ENCODE assay signal across 19 cellular contexts in the genomic region with DNA sequence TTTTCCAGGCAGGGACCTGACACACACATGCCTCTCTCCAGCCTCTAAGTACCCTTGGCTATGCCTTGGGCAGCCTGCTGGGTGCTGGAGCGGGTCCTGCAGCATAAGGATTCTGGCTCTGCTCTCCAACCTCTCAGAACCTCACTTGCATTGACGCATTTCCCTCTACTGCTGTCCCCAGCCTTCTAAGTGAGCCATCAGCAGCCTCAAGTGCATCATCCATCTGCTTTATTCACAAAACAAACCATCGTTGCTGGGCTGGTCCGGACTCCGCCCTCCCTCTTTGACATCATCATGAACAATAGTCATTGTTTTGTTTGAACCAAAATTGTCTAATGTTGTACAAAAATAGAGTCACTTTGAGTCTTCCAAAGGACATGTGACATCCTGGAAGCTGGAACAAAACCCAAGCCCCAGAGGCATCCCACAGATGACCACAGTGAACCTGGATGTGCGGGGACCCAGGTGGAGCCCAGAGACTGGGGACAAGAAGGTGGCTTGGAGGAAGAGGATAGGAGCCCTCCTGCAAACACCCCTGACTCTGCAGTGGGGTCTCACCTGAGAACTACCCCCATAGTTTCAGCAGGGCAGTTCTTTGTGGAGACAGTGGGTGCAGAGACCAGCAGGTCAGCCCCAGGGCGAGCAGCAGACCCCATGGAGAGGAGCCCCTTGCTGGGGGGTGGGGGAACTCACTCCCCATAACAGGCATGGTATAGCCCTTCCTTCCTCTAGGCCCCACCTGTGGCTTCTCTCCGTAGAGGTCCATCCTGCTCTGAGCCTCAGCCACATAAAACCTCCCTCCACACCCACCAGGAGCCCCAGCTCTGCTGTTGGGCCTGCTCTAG.
A peak's percentile ranks its signal among the peaks of the same experiment; 100 is the strongest.
DNase-seq lines count a peak whose midpoint lies in the region; ATAC-seq and TF ChIP-seq lines count a peak whose summit lies in the region.
"Had no signal": no experiment of that assay in that cellular context is flagged by ENCODE, and none has a peak within 500 bp of the region (broad histone marks: within the 10 kb centered on the region; RNA-seq: fewer than 3 reads in every experiment).

No MANE protein-coding gene starts in this region.

- H3K9me3 Mint-ChIP-seq in H9 = no peaks in the 10 kb centered on the region; a peak in 1 of 5 replicates

- H3K27ac Mint-ChIP-seq in H9 = no peak overlapping the region
- H3K27ac Mint-ChIP-seq: activated CD4-positive, alpha-beta T cell treated with anti-CD3 and anti-CD28 coated beads for 36 hours had no signal

- no peaks in the 10 kb centered on the region for H3K36me3 Mint-ChIP-seq in H9 (ENCODE audit: insufficient read depth in 1 of 3, low read depth in 3 of 3)

- H3K9ac ChIP-seq in H9 (ENCODE audit: extremely low read depth, insufficient read length, low read length) = no peak overlapping the region

- no peak overlapping the region for H3K27ac ChIP-seq in H9 (ENCODE audit: insufficient read length, low read depth, low read length)
- H3K27ac ChIP-seq in caudate nucleus (ENCODE audit: low read depth, low read length) = peak overlapping the region; percentile 65
- no peak overlapping the region for H3K27ac ChIP-seq in stomach
- H3K27ac ChIP-seq: upper lobe of left lung had no signal

- no peak overlapping the region for H3K4me2 ChIP-seq in H9 (ENCODE audit: insufficient read depth, insufficient read length, low read length)

- H3K4me1 Mint-ChIP-seq in H9 = no peaks in the 10 kb centered on the region; a peak in 1 of 4 replicates
- H3K4me1 Mint-ChIP-seq: activated CD4-positive, alpha-beta T cell treated with anti-CD3 and anti-CD28 coated beads for 36 hours had no signal

- TF ChIP-seq CTCF in H9 (conservative IDR thresholded peaks at IDR 0.05) (no peak), lower leg skin (IDR thresholded peaks at IDR 0.05) (no peak), stomach (IDR thresholded peaks at IDR 0.05) (no peak)

- no peak overlapping the region for H3K56ac ChIP-seq in H9 (ENCODE audit: insufficient read length, low read depth, low read length)

- TF ChIP-seq POLR2A in lower leg skin (IDR thresholded peaks at IDR 0.05) (no peak), stomach (IDR thresholded peaks at IDR 0.05) (no peak)

- no peak overlapping the region for H2BK15ac ChIP-seq in H9 (ENCODE audit: low read depth, low read length)

- H3K4me3 ChIP-seq in lower leg skin (ENCODE audit: low read depth, poor library complexity, severe bottlenecking) = no peak overlapping the region
- no peak overlapping the region for H3K4me3 ChIP-seq in stomach
- H3K4me3 ChIP-seq: upper lobe of left lung had no signal

- no peak overlapping the region; the same call in 1 of the 2 replicates for H3K14ac ChIP-seq in H9 (ENCODE audit: insufficient read depth, low read length)

- no peak overlapping the region for H3K4ac ChIP-seq in H9 (ENCODE audit: low read depth, low read length)

- DNase-seq in H9 (peak; percentile 16), caudate nucleus (lab: John Stamatoyannopoulos, UW) (peak in 19 of 61 donors; percentile 15 to 71 (median 36)), lower leg skin (ENCODE audit: low spot score in 2 of 2) (peak; percentile 6 to 79), stomach (peak; percentile 11)
- no peak for DNase-seq in stimulated activated CD4-positive, alpha-beta T cell treated with anti-CD3 and anti-CD28 coated beads, Interleukin-15, amount 100 ng/mL, for 24 hours
- DNase-seq: activated CD4-positive, alpha-beta T cell treated with anti-CD3 and anti-CD28 coated beads for 36 hours; activated gamma-delta T cell; AML-193; Caco-2; GDM1; NCI-H1694 treated with DMSO at 0.1 percent for 48 hours; NCI-H226; RPMI8226; stimulated activated CD4-positive, alpha-beta T cell treated with anti-CD3 and anti-CD28 coated beads, Interleukin-2, amount 100 ng/mL, for 24 hours; stimulated activated naive CD8-positive, alpha-beta T cell treated with anti-CD3 and anti-CD28 coated beads, Interleukin-15, Interleukin-2, amounts not matched to agents 100 U/mL and 50 U/mL, for 24 hours; upper lobe of left lung had no signal

- no peak for TF ChIP-seq EP300 in stomach (IDR thresholded peaks at IDR 0.05)

- no peak overlapping the region for H2BK12ac ChIP-seq in H9 (ENCODE audit: insufficient read length, low read depth, low read length)

- H4K8ac ChIP-seq in H9 (replicated peaks; ENCODE audit: insufficient read length, low read depth, low read length) = no peak overlapping the region

- H2AFZ ChIP-seq in H9 (ENCODE audit: low read length) = no peak overlapping the region

- H3K18ac ChIP-seq in H9 (ENCODE audit: insufficient read length, low read depth, low read length) = no peak overlapping the region

- no peak overlapping the region for H2BK120ac ChIP-seq in H9 (ENCODE audit: low read depth, low read length, poor library complexity, severe bottlenecking)

- H3K9me3 ChIP-seq in H9 (ENCODE audit: control insufficient read depth, low read depth, low read length) (no peaks in the 10 kb centered on the region), stomach (no peaks in the 10 kb centered on the region)
- H3K9me3 ChIP-seq: Caco-2, upper lobe of left lung had no signal

- no peak overlapping the region; a peak in 1 of 5 replicates for H3K4me3 Mint-ChIP-seq in H9
- H3K4me3 Mint-ChIP-seq: activated CD4-positive, alpha-beta T cell treated with anti-CD3 and anti-CD28 coated beads for 36 hours had no signal

- H2BK5ac ChIP-seq in H9 (ENCODE audit: insufficient read length, low read length) = no peak overlapping the region

- H3K4me1 ChIP-seq in H9 (ENCODE audit: insufficient read depth, low read length) = no peaks in the 10 kb centered on the region
- H3K4me1 ChIP-seq in stomach = peaks cover 0 to 7% (median 0%) of the 10 kb centered on the region in 4 donors
- H3K4me1 ChIP-seq: Caco-2 had no signal

- no peaks in the 10 kb centered on the region for H3K27me3 ChIP-seq in H9 (ENCODE audit: insufficient read depth, low read length)
- H3K27me3 ChIP-seq in stomach = no peaks in the 10 kb centered on the region
- H3K27me3 ChIP-seq: upper lobe of left lung had no signal

- H4K5ac ChIP-seq in H9 (ENCODE audit: insufficient read length, low read depth, low read length) = no peak overlapping the region

- H4K20me1 ChIP-seq in H9 (ENCODE audit: control insufficient read depth, insufficient read depth, insufficient read length) = no peaks in the 10 kb centered on the region

- no peaks in the 10 kb centered on the region; the same call in 1 of the 2 replicates for H3K27me3 Mint-ChIP-seq in H9 (ENCODE audit: low read depth)
- H3K27me3 Mint-ChIP-seq: activated CD4-positive, alpha-beta T cell treated with anti-CD3 and anti-CD28 coated beads for 36 hours had no signal

- no peak overlapping the region for H3K23ac ChIP-seq in H9 (ENCODE audit: insufficient read length, low read depth, low read length)

- no peaks in the 10 kb centered on the region for H3K23me2 ChIP-seq in H9 (ENCODE audit: insufficient read length, low read depth, low read length, poor library complexity, severe bottlenecking)

- H3K79me2 ChIP-seq in H9 (ENCODE audit: insufficient read depth, low read length) = no peaks in the 10 kb centered on the region

- no peak overlapping the region for H2AK5ac ChIP-seq in H9 (ENCODE audit: insufficient read length, low read length)

- WGBS in H9 (ENCODE audit: extremely low coverage, insufficient read length, low lambda C conversion rate) = no CpG with 5 or more reads among the region's 8 CpGs
- WGBS in lower leg skin, 2 donors = 80 to 84% methylated on average over 8 of the region's 8 CpGs
- WGBS in stomach, 5 donors = 83 to 89% (median 86%) methylated on average over 7 to 8 of the region's 8 CpGs

- ATAC-seq in SK-N-SH treated with all-trans-retinoic acid at 6 μM for 48 hours = no peak
- ATAC-seq in GM21528 (IDR thresholded peaks at IDR 0.05; ENCODE audit: low FRiP score, unreplicated experiment) = no peak
- ATAC-seq: activated CD4-positive, alpha-beta T cell treated with anti-CD3 and anti-CD28 coated beads for 36 hours; HCT116; stimulated activated naive CD8-positive, alpha-beta T cell treated with anti-CD3 and anti-CD28 coated beads, Interleukin-15, Interleukin-2, amounts not matched to agents 100 U/mL and 50 U/mL, for 24 hours had no signal

- no peak overlapping the region for H2BK20ac ChIP-seq in H9 (ENCODE audit: low read depth, low read length, poor library complexity, severe bottlenecking)

- no peak overlapping the region for H4K91ac ChIP-seq in H9 (ENCODE audit: insufficient read length, low read depth, low read length)

- no peaks in the 10 kb centered on the region for H3K36me3 ChIP-seq in stomach
- H3K36me3 ChIP-seq: upper lobe of left lung had no signal

- no peak overlapping the region for H3T11ph ChIP-seq in H9 (ENCODE audit: low read length)

- intact Hi-C loops in lower leg skin (cut with DNase I; ENCODE audit: low total_unique reads) = no loop called here
- intact Hi-C loops in stomach (cut with DNase I; ENCODE audit: low total_unique reads) = no loop called here

- no peaks in the 10 kb centered on the region for H3K79me1 ChIP-seq in H9 (ENCODE audit: insufficient read depth, low read depth, low read length, poor library complexity, severe bottlenecking)

TF ChIP-seq in SK-N-SH treated with all-trans-retinoic acid at 6 μM for 48 hours, 23 proteins besides CTCF, POLR2A, EP300 and RAD21 (continues in another document):
- TF ChIP-seq, protein P1, sequence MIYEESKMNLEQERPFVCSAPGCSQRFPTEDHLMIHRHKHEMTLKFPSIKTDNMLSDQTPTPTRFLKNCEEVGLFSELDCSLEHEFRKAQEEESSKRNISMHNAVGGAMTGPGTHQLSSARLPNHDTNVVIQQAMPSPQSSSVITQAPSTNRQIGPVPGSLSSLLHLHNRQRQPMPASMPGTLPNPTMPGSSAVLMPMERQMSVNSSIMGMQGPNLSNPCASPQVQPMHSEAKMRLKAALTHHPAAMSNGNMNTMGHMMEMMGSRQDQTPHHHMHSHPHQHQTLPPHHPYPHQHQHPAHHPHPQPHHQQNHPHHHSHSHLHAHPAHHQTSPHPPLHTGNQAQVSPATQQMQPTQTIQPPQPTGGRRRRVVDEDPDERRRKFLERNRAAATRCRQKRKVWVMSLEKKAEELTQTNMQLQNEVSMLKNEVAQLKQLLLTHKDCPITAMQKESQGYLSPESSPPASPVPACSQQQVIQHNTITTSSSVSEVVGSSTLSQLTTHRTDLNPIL (CRISPR knock-in tag; IDR thresholded peaks at IDR 0.05; ENCODE audit: low read depth) = no peak
- TF ChIP-seq ARNTL (CRISPR knock-in tag; IDR thresholded peaks at IDR 0.05; ENCODE audit: borderline replicate concordance, low read depth) = no peak
- TF ChIP-seq GLIS3 (CRISPR knock-in tag; IDR thresholded peaks at IDR 0.05) = no peak
